10 cellular contexts compared by ENCODE assay signal in genomic region chr6:140078552-140079126, GRCh38.
DNase-seq lines count a peak whose midpoint lies in the region; ATAC-seq, FAIRE-seq and TF ChIP-seq lines count a peak whose summit lies in the region.
"Had no signal": no experiment of that assay in that cellular context is flagged by ENCODE, and none has a peak within 500 bp of the region (broad histone marks: within the 10 kb centered on the region; RNA-seq: fewer than 3 reads in every experiment).

No MANE protein-coding gene starts in this region.

- DNase-seq in AG09319 (ENCODE audit: extremely low read depth, low read depth) = peak; percentile 85
- no peak for DNase-seq in RWPE2 (ENCODE audit: low spot score)
- DNase-seq in foreskin melanocyte = peak; percentile 36
- DNase-seq in osteocyte (ENCODE audit: extremely low spot score, unreplicated experiment) = no peak
- DNase-seq in vagina (ENCODE audit: extremely low spot score in 2 of 2) = no peak
- DNase-seq in D721Med (ENCODE audit: insufficient read length, low spot score) = no peak
- no peak for DNase-seq in activated CD4-positive, alpha-beta T cell treated with anti-CD3 and anti-CD28 coated beads for 48 hours
- DNase-seq: C1 segment of cervical spinal cord had no signal

- H3K9me3 ChIP-seq in RWPE2 (ENCODE audit: severe bottlenecking) (no peaks in the 10 kb centered on the region), vagina (no peaks in the 10 kb centered on the region)

- H3K4me3 Mint-ChIP-seq in osteocyte (ENCODE audit: unreplicated experiment) = no peak overlapping the region
- H3K4me3 Mint-ChIP-seq: activated naive CD4-positive, alpha-beta T cell treated with anti-CD3 and anti-CD28 coated beads, Interleukin-2, amount 50 U/mL, for 24 hours had no signal

- TF ChIP-seq CTCF in AG09319 (IDR thresholded peaks at IDR 0.05; ENCODE audit: low read depth, low read length) (no peak), RWPE2 (IDR thresholded peaks at IDR 0.05; ENCODE audit: poor library complexity, severe bottlenecking) (no peak), osteocyte (IDR thresholded peaks at IDR 0.05) (no peak), vagina (IDR thresholded peaks at IDR 0.05) (no peak), D721Med (IDR thresholded peaks at IDR 0.05; ENCODE audit: insufficient read depth, missing control alignments) (no peak)

- H3K27ac ChIP-seq in RWPE2 (ENCODE audit: poor library complexity, severe bottlenecking) (peak overlapping the region; percentile 42), vagina (no peak overlapping the region)

- FAIRE-seq in D721Med (lab: Jason Lieb, UNC) = no peak

- H3K27me3 ChIP-seq in RWPE2 (ENCODE audit: insufficient read depth, poor library complexity, severe bottlenecking) (no peaks in the 10 kb centered on the region), vagina (no peaks in the 10 kb centered on the region)

- peaks cover 11% of the 10 kb centered on the region for H3K36me3 Mint-ChIP-seq in osteocyte (ENCODE audit: unreplicated experiment)
- H3K36me3 Mint-ChIP-seq: activated naive CD4-positive, alpha-beta T cell treated with anti-CD3 and anti-CD28 coated beads, Interleukin-2, amount 50 U/mL, for 24 hours had no signal

- TF ChIP-seq POLR2A in vagina (IDR thresholded peaks at IDR 0.05) = no peak

- intact Hi-C loops in vagina (cut with DNase I) = no loop called here

- ATAC-seq in RWPE2 (ENCODE audit: low read depth) = peak; percentile 68
- ATAC-seq in HG02840 (IDR thresholded peaks at IDR 0.05; ENCODE audit: low FRiP score, unreplicated experiment) = no peak

- peaks cover 30% of the 10 kb centered on the region for H3K4me1 ChIP-seq in RWPE2 (ENCODE audit: insufficient read depth, poor library complexity, severe bottlenecking)
- peaks cover 30% of the 10 kb centered on the region for H3K4me1 ChIP-seq in vagina

- no peaks in the 10 kb centered on the region for H3K27me3 Mint-ChIP-seq in osteocyte (ENCODE audit: unreplicated experiment)

- H3K9me3 Mint-ChIP-seq in osteocyte (ENCODE audit: unreplicated experiment) = peaks cover 3% of the 10 kb centered on the region
- H3K9me3 Mint-ChIP-seq: activated naive CD4-positive, alpha-beta T cell treated with anti-CD3 and anti-CD28 coated beads, Interleukin-2, amount 50 U/mL, for 24 hours had no signal

- peak overlapping the region; percentile 89 for H3K27ac Mint-ChIP-seq in osteocyte (ENCODE audit: unreplicated experiment)
- H3K27ac Mint-ChIP-seq: activated naive CD4-positive, alpha-beta T cell treated with anti-CD3 and anti-CD28 coated beads, Interleukin-2, amount 50 U/mL, for 24 hours had no signal

- no peaks in the 10 kb centered on the region for H3K36me3 ChIP-seq in RWPE2 (ENCODE audit: low read depth)
- no peaks in the 10 kb centered on the region for H3K36me3 ChIP-seq in vagina

- H3K4me1 Mint-ChIP-seq in osteocyte (ENCODE audit: unreplicated experiment) = peaks cover 59% of the 10 kb centered on the region
- H3K4me1 Mint-ChIP-seq: activated naive CD4-positive, alpha-beta T cell treated with anti-CD3 and anti-CD28 coated beads, Interleukin-2, amount 50 U/mL, for 24 hours had no signal

- H3K4me3 ChIP-seq in RWPE2 (ENCODE audit: severe bottlenecking) = no peak overlapping the region
- no peak overlapping the region for H3K4me3 ChIP-seq in vagina

Comparison
In these comparisons a context has a peak if more than half of its experiments do, and no peak if none do; other contexts are left out.
1. DNase-seq: peak in AG09319 (single experiment) and foreskin melanocyte (single experiment); none in RWPE2 (single experiment), osteocyte (single experiment), vagina (0 of 2), D721Med (single experiment) and activated CD4-positive, alpha-beta T cell treated with anti-CD3 and anti-CD28 coated beads for 48 hours (single experiment).